17 cellular contexts compared by ENCODE assay signal in genomic region chr2:9497017-9497416, GRCh38. TPM values are rescaled to one million over a fixed set of nuclear protein-coding genes. Genes with fewer than 3 reads are reported as not detected.
DNase-seq lines count a peak whose midpoint lies in the region; ATAC-seq, FAIRE-seq and TF ChIP-seq lines count a peak whose summit lies in the region.
"Had no signal": no experiment of that assay in that cellular context is flagged by ENCODE, and none has a peak within 500 bp of the region (broad histone marks: within the 10 kb centered on the region; RNA-seq: fewer than 3 reads in every experiment).

No MANE protein-coding gene starts in this region.

- CTCF ChIA-PET in H1 (lab: Charles Lee; ENCODE audit: partially characterized antibody) (interaction anchor here (0.6 kb wide), 1 partner anchor 18 kb away, joined by 3 read pairs; no protein-coding TSS in a partner anchor), HepG2 (lab: Yijun Ruan, JAX; ENCODE audit: low intra/inter-chr PET ratio, low total read pairs) (no interaction called here)

- TF ChIP-seq POLR2A in H1 (IDR thresholded peaks at IDR 0.05; ENCODE audit: control extremely low read depth in 1 of 2, low read depth in 2 of 2, low read length in 2 of 2) (no peak), HepG2 (IDR thresholded peaks at IDR 0.05; ENCODE audit: insufficient read depth in 1 of 2, low read depth in 2 of 2, low read length in 2 of 2) (no peak)

- no peak overlapping the region for H2BK120ac ChIP-seq in H1 (replicated peaks; ENCODE audit: low read depth, low read length)

- no peak overlapping the region for H2BK15ac ChIP-seq in H1 (ENCODE audit: low read length)

- H3K4me2 ChIP-seq in H1 (ENCODE audit: insufficient read depth in 1 of 2, low read depth in 2 of 2, low read length in 2 of 2) (no peak overlapping the region), HepG2 (ENCODE audit: low read depth, low read length) (no peak overlapping the region)
- H3K4me2 ChIP-seq: BLaER1 treated with 17β-estradiol and CSF1 and Interleukin-3, amounts not matched to agents 10 nM and 100 nM; SK-N-SH had no signal

- no peak overlapping the region for H4K5ac ChIP-seq in H1 (ENCODE audit: insufficient read length, low read depth, low read length)

- no peak overlapping the region for H3K14ac ChIP-seq in H1 (ENCODE audit: insufficient read length)

- no peak overlapping the region for H2BK12ac ChIP-seq in H1 (ENCODE audit: low read depth, low read length)

- H3K27me3 ChIP-seq in H1 (replicated peaks in 1 of 4; ENCODE audit: control insufficient read depth in 3 of 4, extremely low read depth in 1 of 4, insufficient read depth in 3 of 4, low read length in 3 of 4) (no peaks in the 10 kb centered on the region), HepG2 (ENCODE audit: control insufficient read depth in 1 of 2, insufficient read depth in 2 of 2, low read length in 2 of 2) (no peaks in the 10 kb centered on the region)
- H3K27me3 ChIP-seq: BLaER1 treated with 17β-estradiol and CSF1 and Interleukin-3, amounts not matched to agents 10 nM and 100 nM had no signal

- ATAC-seq in HepG2, result no peak

- in situ Hi-C loops in HepG2 (cut with HindIII; ENCODE audit: extremely low pct_ligation_motif_present, low pct_unique_long_range_greater_than_20kb), result no loop called here

- no peak overlapping the region for H2AK5ac ChIP-seq in H1 (ENCODE audit: low read depth, low read length)

- WGBS in H1 (ENCODE audit: extremely low coverage in 1 of 2, insufficient coverage in 1 of 2, insufficient read length in 1 of 2, insufficient replicate concordance in 2 of 2, low coverage in 1 of 2, low lambda C conversion rate in 2 of 2, missing lambda C conversion rate in 1 of 2), 2 experiments, result 86% methylated on average over 4 of the region's 4 CpGs; no CpG with 5 or more reads in 1 of the 2 experiments
- 97% methylated on average over 4 of the region's 4 CpGs for WGBS in HepG2 (ENCODE audit: low lambda C conversion rate)

- H4K8ac ChIP-seq in H1 (ENCODE audit: extremely low read depth, insufficient read depth, low read length), result no peak overlapping the region

- TF ChIP-seq EP300 in H1 (IDR thresholded peaks at IDR 0.05; ENCODE audit: borderline replicate concordance in 1 of 2, low read depth in 2 of 2, low read length in 2 of 2) (no peak), HepG2 (IDR thresholded peaks at IDR 0.05; ENCODE audit: low read depth in 2 of 2, low read length in 2 of 2) (no peak), HepG2 (CRISPR knock-in tag; IDR thresholded peaks at IDR 0.05; ENCODE audit: borderline replicate concordance) (no peak)

- H3K56ac ChIP-seq in H1 (replicated peaks; ENCODE audit: insufficient read length, low read depth, low read length), result no peak overlapping the region

- FAIRE-seq in H1 (lab: Jason Lieb, UNC), result no peak
- FAIRE-seq in HepG2 (lab: Jason Lieb, UNC), result no peak
- FAIRE-seq: HTR-8/SVneo had no signal

- H4K20me1 ChIP-seq in H1 (replicated peaks in 1 of 2; ENCODE audit: control insufficient read depth in 1 of 2, insufficient read depth in 2 of 2, low read length in 2 of 2) (peaks cover 0 to 3% of the 10 kb centered on the region in 2 experiments), HepG2 (ENCODE audit: insufficient read depth, low read length) (no peaks in the 10 kb centered on the region)

- no peak overlapping the region for H3K4ac ChIP-seq in H1 (replicated peaks; ENCODE audit: insufficient read length, low read depth, low read length)

- POLR2A ChIA-PET in H1 (lab: Charles Lee; ENCODE audit: partially characterized antibody), result interaction anchor here (3.0 kb wide), 1 partner anchor 12 kb away, joined by 7 read pairs; no protein-coding TSS in a partner anchor
- POLR2A ChIA-PET in HepG2 (lab: Yijun Ruan, JAX), result no interaction called here

- H3K18ac ChIP-seq in H1 (ENCODE audit: extremely low read depth, low read length), result no peak overlapping the region

- H4K91ac ChIP-seq in H1 (replicated peaks; ENCODE audit: insufficient read length, low read length), result no peak overlapping the region

- H3K36me3 ChIP-seq in H1 (ENCODE audit: control insufficient read depth in 2 of 4, insufficient read depth in 4 of 4, low read length in 3 of 4) (peaks cover 11 to 39% (median 26%) of the 10 kb centered on the region in 4 experiments; a peak in 7 of 8 replicates), HepG2 (replicated peaks in 1 of 2; ENCODE audit: control insufficient read depth in 1 of 2, insufficient read depth in 2 of 2, low read length in 2 of 2) (peaks cover 31 to 63% of the 10 kb centered on the region in 2 experiments)

- no peaks in the 10 kb centered on the region for H3K79me1 ChIP-seq in H1 (ENCODE audit: low read depth, low read length)

- H3K79me2 ChIP-seq in H1 (ENCODE audit: control insufficient read depth in 1 of 2, insufficient read depth in 2 of 2, low read length in 2 of 2) (no peaks in the 10 kb centered on the region), HepG2 (ENCODE audit: insufficient read depth, low read length) (no peaks in the 10 kb centered on the region)

- no TSS peak for BruUV-seq in HepG2 (replicated peaks; lab: Mats Ljungman, UMichigan)

- TF ChIP-seq RAD21 in H1 (IDR thresholded peaks at IDR 0.05 in 1 of 2, conservative IDR thresholded peaks at IDR 0.05 in 1 of 2; ENCODE audit: low read depth in 2 of 2, low read length in 2 of 2) (no peak), HepG2 (CRISPR knock-in tag; IDR thresholded peaks at IDR 0.05) (no peak)

- no peak overlapping the region for H2BK5ac ChIP-seq in H1 (ENCODE audit: low read depth, low read length)

- H3K23ac ChIP-seq in H1 (ENCODE audit: insufficient read length), result no peak overlapping the region

- H3K9ac ChIP-seq in H1 (replicated peaks in 1 of 4; ENCODE audit: extremely low read depth in 1 of 4, low read depth in 3 of 4, low read length in 3 of 4), result no peak overlapping the region
- H3K9ac ChIP-seq in HepG2 (ENCODE audit: insufficient read depth, low read depth, low read length), result no peak overlapping the region
- H3K9ac ChIP-seq: BLaER1 treated with 17β-estradiol and CSF1 and Interleukin-3, amounts not matched to agents 10 nM and 100 nM; SK-N-SH had no signal

- DNase-seq in stimulated activated CD4-positive, alpha-beta T cell treated with anti-CD3 and anti-CD28 coated beads, Interleukin-15, amount 100 ng/mL, for 24 hours, result peak; percentile 21
- DNase-seq in stimulated activated CD4-positive, alpha-beta T cell treated with anti-CD3 and anti-CD28 coated beads, Interleukin-4, amount 100 ng/mL, for 1 hour, result no peak
- peak; percentile 67 for DNase-seq in NCI-H510A treated with DMSO at 0.1 percent for 48 hours (lab: John Stamatoyannopoulos, UW)
- no peak for DNase-seq in H1 (ENCODE audit: low read depth in 1 of 2, low spot score in 2 of 2)
- DNase-seq in activated gamma-delta T cell treated with Interleukin-2 at 50 U/mL for 16 hours, result no peak
- DNase-seq in HepG2 (ENCODE audit: low spot score), result no peak
- no peak for DNase-seq in NCI-H2227 (lab: John Stamatoyannopoulos, UW; ENCODE audit: unreplicated experiment)
- DNase-seq in Kasumi-1 (lab: John Stamatoyannopoulos, UW), result no peak
- DNase-seq: cortex of kidney; HFFc6; NCI-H1092; psoas muscle; SK-N-SH; stimulated activated CD4-positive, alpha-beta T cell treated with anti-CD3 and anti-CD28 coated beads, Interleukin-2, amount 100 ng/mL, for 48 hours; stimulated activated naive CD4-positive, alpha-beta T cell treated with Interleukin-2 at 50 U/mL for 16 hours had no signal

- no peak for TF ChIP-seq CTCF in H1 (IDR thresholded peaks at IDR 0.05; ENCODE audit: control extremely low read depth in 1 of 3, insufficient read depth in 1 of 3, low read depth in 1 of 3, low read length in 3 of 3)
- no peak for TF ChIP-seq CTCF in HepG2 (CRISPR knock-in tag; IDR thresholded peaks at IDR 0.05)

- intact Hi-C loops in HepG2 (cut with micrococcal nuclease; ENCODE audit: unreplicated experiment), result no loop called here

- H3K27ac ChIP-seq in H1 (ENCODE audit: low read depth, low read length), result peak overlapping the region; percentile 40; the same call in 1 of the 2 replicates
- H3K27ac ChIP-seq in HepG2 (ENCODE audit: extremely low read length, insufficient read depth, low read length), result no peak overlapping the region
- H3K27ac ChIP-seq: BLaER1 treated with 17β-estradiol and CSF1 and Interleukin-3, amounts not matched to agents 10 nM and 100 nM; psoas muscle had no signal

- no peak overlapping the region for H2BK20ac ChIP-seq in H1 (ENCODE audit: low read length)

- H2AFZ ChIP-seq in H1 (ENCODE audit: low read length), result no peak overlapping the region
- no peak overlapping the region for H2AFZ ChIP-seq in HepG2 (ENCODE audit: low read length)

- no peaks in the 10 kb centered on the region for H3K23me2 ChIP-seq in H1 (ENCODE audit: low read depth, low read length)

- H3K9me3 ChIP-seq in H1 (ENCODE audit: insufficient read depth in 2 of 2, low read depth in 1 of 2, low read length in 1 of 2) (no peaks in the 10 kb centered on the region), HepG2 (ENCODE audit: low read length) (no peaks in the 10 kb centered on the region)
- H3K9me3 ChIP-seq: BLaER1 treated with 17β-estradiol and CSF1 and Interleukin-3, amounts not matched to agents 10 nM and 100 nM; psoas muscle; SK-N-SH had no signal

- H3K4me1 ChIP-seq in H1 (replicated peaks in 1 of 4; ENCODE audit: control insufficient read depth in 3 of 4, insufficient read depth in 4 of 4, low read length in 3 of 4) (no peaks in the 10 kb centered on the region), HepG2 (ENCODE audit: insufficient read depth, low read length) (peaks cover under 1% of the 10 kb centered on the region; the same call in 1 of the 2 replicates)
- H3K4me1 ChIP-seq: BLaER1 treated with 17β-estradiol and CSF1 and Interleukin-3, amounts not matched to agents 10 nM and 100 nM had no signal

- H3K4me3 ChIP-seq in H1 (ENCODE audit: extremely low read depth in 1 of 4, insufficient read depth in 2 of 4, low read depth in 3 of 4, low read length in 4 of 4) (no peak overlapping the region; a peak in 1 of 8 replicates), HepG2 (replicated peaks in 1 of 3; ENCODE audit: insufficient read depth in 1 of 3, low read depth in 2 of 3, low read length in 3 of 3) (no peak overlapping the region)
- H3K4me3 ChIP-seq: BLaER1 treated with 17β-estradiol and CSF1 and Interleukin-3, amounts not matched to agents 10 nM and 100 nM; psoas muscle had no signal

RNA-seq across cellular contexts. Expression of gene IAH1, which starts 22.7 kb away (rescaled TPM):
- 15.1 and 19.8 TPM in 2 replicates for total RNA-seq in H1 (2021; fragmentation: NEBNext Ultra II Directional; extraction: Animal tissue kit (Norgen Biotek cat#: 25700))
- polyA plus RNA-seq in H1 (2011; rRNA removed), result 11.3 and 21.5 TPM in 2 replicates
- polyA plus RNA-seq in H1 (2011; cell fraction: cytosol; rRNA removed), result 15.2 TPM
- 7.9 TPM for polyA plus RNA-seq in H1 (2011; cell fraction: nucleus; rRNA removed)
- 16.9 to 22.9 TPM (median 19.6 TPM) in 4 replicates for polyA plus RNA-seq in H1 (2012, experiment 1 of 2)
- 7.5 TPM for polyA plus RNA-seq in H1 (2012, experiment 2 of 2)
- polyA plus RNA-seq in H1 (2013, experiment 1 of 2), result 9.3 TPM
- polyA plus RNA-seq in H1 (2013, experiment 2 of 2), result 8.5 TPM
- polyA minus RNA-seq in H1 (2011; rRNA and poly(A)+ RNA removed), result 8.1 and 19.0 TPM in 2 replicates
- 4.3 TPM for polyA minus RNA-seq in H1 (2011; cell fraction: cytosol; rRNA and poly(A)+ RNA removed)
- polyA minus RNA-seq in H1 (2011; cell fraction: nucleus; rRNA and poly(A)+ RNA removed), result 6.9 TPM
- total RNA-seq in HepG2 (2016; rRNA removed; fragmentation: Illumina TruSeq; extraction: Trizol), result 44.4 and 45.2 TPM in 2 replicates
- total RNA-seq in HepG2 (2016; cell fraction: cytosol; rRNA removed; fragmentation: Illumina TruSeq; extraction: Trizol; ENCODE audit: low read depth), result 48.4 and 50.7 TPM in 2 replicates
- 41.9 and 48.6 TPM in 2 replicates for total RNA-seq in HepG2 (2016; cell fraction: insoluble cytoplasmic fraction; rRNA removed; fragmentation: Illumina TruSeq; extraction: Trizol)
- 45.3 and 47.0 TPM in 2 replicates for total RNA-seq in HepG2 (2016; cell fraction: membrane; rRNA removed; fragmentation: Illumina TruSeq; extraction: Trizol)
- total RNA-seq in HepG2 (2016; cell fraction: nucleus; rRNA removed; fragmentation: Illumina TruSeq; extraction: Trizol), result 19.2 and 24.6 TPM in 2 replicates
- polyA plus RNA-seq in HepG2 (2011; rRNA removed), result 37.4 and 43.6 TPM in 2 replicates
- polyA plus RNA-seq in HepG2 (2011; cell fraction: cytosol; rRNA removed), result 30.1 and 33.9 TPM in 2 replicates
- 15.7 and 16.7 TPM in 2 replicates for polyA plus RNA-seq in HepG2 (2011; cell fraction: nucleus; rRNA removed)
- polyA plus RNA-seq in HepG2 (2012), result 23.4 and 30.7 TPM in 2 replicates
- 53.5 and 58.2 TPM in 2 replicates for polyA plus RNA-seq in HepG2 (2016; cell fraction: cytosol; fragmentation: Illumina TruSeq; extraction: Trizol; ENCODE audit: low read depth)
- polyA plus RNA-seq in HepG2 (2016; cell fraction: insoluble cytoplasmic fraction; fragmentation: Illumina TruSeq; extraction: Trizol; ENCODE audit: low read depth), result 40.8 and 42.5 TPM in 2 replicates
- 41.3 and 42.8 TPM in 2 replicates for polyA plus RNA-seq in HepG2 (2016; cell fraction: membrane; fragmentation: Illumina TruSeq; extraction: Trizol; ENCODE audit: low read depth)
- polyA plus RNA-seq in HepG2 (2016; cell fraction: nucleus; fragmentation: Illumina TruSeq; extraction: Trizol; ENCODE audit: insufficient read depth, low read depth), result 28.4 and 30.4 TPM in 2 replicates
- polyA minus RNA-seq in HepG2 (2011; rRNA and poly(A)+ RNA removed; ENCODE audit: low replicate concordance), result 15.2 and 21.3 TPM in 2 replicates
- 14.1 and 16.1 TPM in 2 replicates for polyA minus RNA-seq in HepG2 (2011; cell fraction: cytosol; rRNA and poly(A)+ RNA removed)
- 14.0 and 25.5 TPM in 2 replicates for polyA minus RNA-seq in HepG2 (2011; cell fraction: nucleus; rRNA and poly(A)+ RNA removed)

RNA-seq across cellular contexts. Expression of gene ADAM17, which starts 58.6 kb away (rescaled TPM):
- total RNA-seq in H1 (2021; fragmentation: NEBNext Ultra II Directional; extraction: Animal tissue kit (Norgen Biotek cat#: 25700)), result 23.5 and 25.1 TPM in 2 replicates
- polyA plus RNA-seq in H1 (2011; rRNA removed), result 4.2 and 6.5 TPM in 2 replicates
- 4.8 TPM for polyA plus RNA-seq in H1 (2011; cell fraction: cytosol; rRNA removed)
- polyA plus RNA-seq in H1 (2011; cell fraction: nucleus; rRNA removed), result 8.9 TPM
- 21.7 to 24.2 TPM (median 23.8 TPM) in 4 replicates for polyA plus RNA-seq in H1 (2012, experiment 1 of 2)
- polyA plus RNA-seq in H1 (2012, experiment 2 of 2), result 1.4 TPM
- 28.1 TPM for polyA plus RNA-seq in H1 (2013, experiment 1 of 2)
- 30.0 TPM for polyA plus RNA-seq in H1 (2013, experiment 2 of 2)
- 19.0 and 28.1 TPM in 2 replicates for polyA minus RNA-seq in H1 (2011; rRNA and poly(A)+ RNA removed)
- polyA minus RNA-seq in H1 (2011; cell fraction: cytosol; rRNA and poly(A)+ RNA removed), result 9.3 TPM
- polyA minus RNA-seq in H1 (2011; cell fraction: nucleus; rRNA and poly(A)+ RNA removed), result 27.7 TPM
- 18.5 and 33.4 TPM in 2 replicates for total RNA-seq in HepG2 (2016; rRNA removed; fragmentation: Illumina TruSeq; extraction: Trizol)
- 10.8 TPM in 2 replicates for total RNA-seq in HepG2 (2016; cell fraction: cytosol; rRNA removed; fragmentation: Illumina TruSeq; extraction: Trizol; ENCODE audit: low read depth)
- total RNA-seq in HepG2 (2016; cell fraction: insoluble cytoplasmic fraction; rRNA removed; fragmentation: Illumina TruSeq; extraction: Trizol), result 17.9 and 33.4 TPM in 2 replicates
- 9.7 and 11.1 TPM in 2 replicates for total RNA-seq in HepG2 (2016; cell fraction: membrane; rRNA removed; fragmentation: Illumina TruSeq; extraction: Trizol)
- total RNA-seq in HepG2 (2016; cell fraction: nucleus; rRNA removed; fragmentation: Illumina TruSeq; extraction: Trizol), result 38.0 and 48.8 TPM in 2 replicates
- polyA plus RNA-seq in HepG2 (2011; rRNA removed), result 6.5 and 8.3 TPM in 2 replicates
- polyA plus RNA-seq in HepG2 (2011; cell fraction: cytosol; rRNA removed), result 5.1 and 5.6 TPM in 2 replicates
- polyA plus RNA-seq in HepG2 (2011; cell fraction: nucleus; rRNA removed), result 8.8 and 9.4 TPM in 2 replicates
- polyA plus RNA-seq in HepG2 (2012), result 17.9 and 24.2 TPM in 2 replicates
- 0.97 and 1.1 TPM in 2 replicates for polyA plus RNA-seq in HepG2 (2016; cell fraction: cytosol; fragmentation: Illumina TruSeq; extraction: Trizol; ENCODE audit: low read depth)
- 9.7 and 10.5 TPM in 2 replicates for polyA plus RNA-seq in HepG2 (2016; cell fraction: insoluble cytoplasmic fraction; fragmentation: Illumina TruSeq; extraction: Trizol; ENCODE audit: low read depth)
- polyA plus RNA-seq in HepG2 (2016; cell fraction: membrane; fragmentation: Illumina TruSeq; extraction: Trizol; ENCODE audit: low read depth), result 2.6 and 3.0 TPM in 2 replicates
- polyA plus RNA-seq in HepG2 (2016; cell fraction: nucleus; fragmentation: Illumina TruSeq; extraction: Trizol; ENCODE audit: insufficient read depth, low read depth), result 34.9 and 37.9 TPM in 2 replicates
- 12.1 and 17.0 TPM in 2 replicates for polyA minus RNA-seq in HepG2 (2011; rRNA and poly(A)+ RNA removed; ENCODE audit: low replicate concordance)
- 6.2 and 8.7 TPM in 2 replicates for polyA minus RNA-seq in HepG2 (2011; cell fraction: cytosol; rRNA and poly(A)+ RNA removed)
- 31.7 and 39.2 TPM in 2 replicates for polyA minus RNA-seq in HepG2 (2011; cell fraction: nucleus; rRNA and poly(A)+ RNA removed)

Comparison
In these comparisons a context has a peak if more than half of its experiments do, and no peak if none do; other contexts are left out.
1. DNase-seq: peak in stimulated activated CD4-positive, alpha-beta T cell treated with anti-CD3 and anti-CD28 coated beads, Interleukin-15, amount 100 ng/mL, for 24 hours (single experiment) and NCI-H510A treated with DMSO at 0.1 percent for 48 hours (single experiment); none in stimulated activated CD4-positive, alpha-beta T cell treated with anti-CD3 and anti-CD28 coated beads, Interleukin-4, amount 100 ng/mL, for 1 hour (single experiment), H1 (0 of 2), activated gamma-delta T cell treated with Interleukin-2 at 50 U/mL for 16 hours (single experiment), HepG2 (single experiment), NCI-H2227 (single experiment) and Kasumi-1 (0 of 2).